21 cellular contexts compared by ENCODE assay signal in genomic region chr7:857661-858060, GRCh38. TPM values are rescaled to one million over a fixed set of nuclear protein-coding genes. Genes with fewer than 3 reads are reported as not detected.
DNase-seq lines count a peak whose midpoint lies in the region; ATAC-seq, FAIRE-seq and TF ChIP-seq lines count a peak whose summit lies in the region.
"Had no signal": no experiment of that assay in that cellular context is flagged by ENCODE, and none has a peak within 500 bp of the region (broad histone marks: within the 10 kb centered on the region; RNA-seq: fewer than 3 reads in every experiment).

No MANE protein-coding gene starts in this region.

- no peak overlapping the region for H3K23ac ChIP-seq in mesendoderm (ENCODE audit: low read length)

- no peak overlapping the region for H2BK15ac ChIP-seq in mesendoderm (replicated peaks; ENCODE audit: low read depth)

- H3K27ac ChIP-seq in psoas muscle: peak overlapping the region; percentile 54
- no peak overlapping the region for H3K27ac ChIP-seq in mesendoderm (ENCODE audit: low read depth, low read length)

- H3K4me1 ChIP-seq in psoas muscle (no peaks in the 10 kb centered on the region), mesendoderm (ENCODE audit: control insufficient read depth, low read depth, low read length) (no peaks in the 10 kb centered on the region)

- H3K27me3 ChIP-seq in psoas muscle (ENCODE audit: insufficient read depth in 3 of 3, low read length in 2 of 3) (no peaks in the 10 kb centered on the region), mesendoderm (ENCODE audit: insufficient read depth, low read length, poor library complexity) (no peaks in the 10 kb centered on the region)

- H2BK120ac ChIP-seq in mesendoderm (ENCODE audit: low read depth, low read length): no peak overlapping the region

- H4K5ac ChIP-seq in mesendoderm (ENCODE audit: low read length): no peak overlapping the region

- no peak overlapping the region for H3K9ac ChIP-seq in mesendoderm (ENCODE audit: low read length)

- DNase-seq in AG08396 (ENCODE audit: low spot score) (peak; percentile 21), GM12891 (ENCODE audit: insufficient read length, low spot score) (no peak), left kidney (ENCODE audit: low read depth, low spot score) (peak; percentile 36), psoas muscle (peak in 1 of 2 donors; percentile 68), iPS-NIHi11 (ENCODE audit: low spot score) (no peak), mesendoderm (no peak), GOT3 (lab: John Stamatoyannopoulos, UW) (no peak)
- DNase-seq: EL; Karpas-422; MV-4-11; NCI-H1105 treated with DMSO at 0.1 percent for 48 hours; NCI-H2029 treated with DMSO at 0.1 percent for 48 hours; NCI-H226; NCI-H524; NCI-H774; NK-92 treated with Interleukin-12 subunit alpha and Interleukin-12 subunit beta, amount 100 ng/mL, for 24 hours had no signal

- H3K56ac ChIP-seq in mesendoderm (ENCODE audit: low read length): no peak overlapping the region

- intact Hi-C loops in psoas muscle (cut with DNase I): no loop called here

- 30 to 63% (median 49%) methylated on average over 9 of the region's 9 CpGs for WGBS in psoas muscle, 3 donors
- WGBS in mesendoderm (ENCODE audit: extremely low coverage, insufficient coverage, low lambda C conversion rate): no CpG with 5 or more reads among the region's 9 CpGs

- no peak overlapping the region for H3K4me3 ChIP-seq in psoas muscle
- no peak overlapping the region for H3K4me3 ChIP-seq in mesendoderm (ENCODE audit: low read length)
- H3K4me3 ChIP-seq: GM12878 had no signal

- H3K79me1 ChIP-seq in mesendoderm (ENCODE audit: low read length): no peaks in the 10 kb centered on the region

- no peak overlapping the region for H2AK5ac ChIP-seq in mesendoderm (ENCODE audit: low read length)

- no peak overlapping the region for H4K8ac ChIP-seq in mesendoderm (ENCODE audit: low read depth, low read length)

- no peak overlapping the region for H3K4ac ChIP-seq in mesendoderm (ENCODE audit: low read depth, low read length)

- no peaks in the 10 kb centered on the region for H3K9me3 ChIP-seq in psoas muscle

- FAIRE-seq in GM12891 (lab: Jason Lieb, UNC): peak; percentile 43
- FAIRE-seq: A204.1, GM12878, H1 had no signal

- no peak overlapping the region for H3K18ac ChIP-seq in mesendoderm (ENCODE audit: low read length)

- H3K4me2 ChIP-seq in mesendoderm (ENCODE audit: low read length): no peak overlapping the region

- no peak for TF ChIP-seq CTCF in psoas muscle (IDR thresholded peaks at IDR 0.05)

- H3K79me2 ChIP-seq in mesendoderm (ENCODE audit: control insufficient read depth, insufficient read depth, low read length): no peaks in the 10 kb centered on the region

- H3K36me3 ChIP-seq in psoas muscle (ENCODE audit: insufficient read depth in 1 of 2, low read depth in 1 of 2): peaks cover 11 to 100% of the 10 kb centered on the region in 2 donors
- peaks cover 24% of the 10 kb centered on the region for H3K36me3 ChIP-seq in mesendoderm (ENCODE audit: control insufficient read depth, insufficient read depth, low read length)

- TF ChIP-seq POLR2A in GM12891 (IDR thresholded peaks at IDR 0.05; ENCODE audit: low read depth, low read length): no peak

- no peak overlapping the region for H2BK5ac ChIP-seq in mesendoderm (ENCODE audit: low read length)

- ATAC-seq in psoas muscle: peak; percentile 82 to 88 (median 86)
- ATAC-seq: GM12878, HCT116, SK-N-SH treated with all-trans-retinoic acid at 6 μM for 48 hours had no signal

TF ChIP-seq in GM12891, 5 proteins besides CTCF, POLR2A, EP300 and RAD21:
- TF ChIP-seq TAF1 (IDR thresholded peaks at IDR 0.05; ENCODE audit: low read depth, low read length) (no peak), PAX5 (IDR thresholded peaks at IDR 0.05; ENCODE audit: insufficient read depth, low read length, severe bottlenecking) (no peak), SPI1 (IDR thresholded peaks at IDR 0.05; ENCODE audit: low read depth, low read length) (no peak), POU2F2 (IDR thresholded peaks at IDR 0.05; ENCODE audit: low read depth, low read length) (no peak), POLR2AphosphoS5 (IDR thresholded peaks at IDR 0.05; ENCODE audit: low read depth, low read length) (no peak)
TF ChIP-seq in GM12891: peak in this region for 0.

RNA-seq across cellular contexts. Expression of gene GET4, which starts 18.7 kb away (rescaled TPM):
- 27.1 TPM for polyA plus RNA-seq in GM12891 (2012; ENCODE audit: low read depth, missing spikeins)
- 10 to 100 TPM; 27.3 to 42.3 (median 29.1) TPM for total RNA-seq in psoas muscle
- 10 to 100 TPM; 36.8 to 51.1 (median 48.3) TPM for polyA plus RNA-seq in psoas muscle
- polyA plus RNA-seq in mesendoderm (2013, experiment 1 of 2): 35.9 TPM
- polyA plus RNA-seq in mesendoderm (2013, experiment 2 of 2): 35.8 TPM

RNA-seq across cellular contexts. Expression of gene SUN1, which starts 25.4 kb away (rescaled TPM):
- polyA plus RNA-seq in GM12891 (2012; ENCODE audit: low read depth, missing spikeins): 60.4 TPM
- 100 to 1,000 TPM; 125 to 144 (median 137) TPM for total RNA-seq in psoas muscle
- 100 to 1,000 TPM in 1 of 3 donors, 10 to 100 TPM in 2; 52.5 to 159 (median 64.6) TPM for polyA plus RNA-seq in psoas muscle
- 47.7 TPM for polyA plus RNA-seq in mesendoderm (2013, experiment 1 of 2)
- polyA plus RNA-seq in mesendoderm (2013, experiment 2 of 2): 47.9 TPM

Comparison
In these comparisons a context has a peak if more than half of its experiments do, and no peak if none do; other contexts are left out.
1. DNase-seq: peak in AG08396 (single experiment) and left kidney (single experiment); none in GM12891 (single experiment), iPS-NIHi11 (single experiment), mesendoderm (single experiment) and GOT3 (single experiment).